ENCODE assay signal across 8 cellular contexts in genomic region chr2:176001281-176001902, GRCh38. TPM values are rescaled to one million over a fixed set of nuclear protein-coding genes. Genes with fewer than 3 reads are reported as not detected.
DNase-seq lines count a peak whose midpoint lies in the region; ATAC-seq and TF ChIP-seq lines count a peak whose summit lies in the region.

No MANE protein-coding gene starts in this region.

- no peaks in the 10 kb centered on the region for H3K9me3 Mint-ChIP-seq in activated naive CD8-positive, alpha-beta T cell (ENCODE audit: low read depth)

- H3K4me1 ChIP-seq in cardiac muscle cell (ENCODE audit: low read depth) (peaks cover 37% of the 10 kb centered on the region), vagina (peaks cover 38% of the 10 kb centered on the region)

- peak overlapping the region; percentile 89 for H3K27ac ChIP-seq in cardiac muscle cell
- peak overlapping the region; percentile 82 for H3K27ac ChIP-seq in vagina

- peak overlapping the region; percentile 99 for H3K4me3 Mint-ChIP-seq in activated naive CD8-positive, alpha-beta T cell

- no peak for TF ChIP-seq CTCF in cardiac muscle cell (IDR thresholded peaks at IDR 0.05; ENCODE audit: low read depth, low read length)
- TF ChIP-seq CTCF in vagina (IDR thresholded peaks at IDR 0.05): no peak

- H3K4me3 ChIP-seq in cardiac muscle cell: peak overlapping the region; percentile 84
- H3K4me3 ChIP-seq in vagina: peak overlapping the region; percentile 69 to 82

- H3K27me3 Mint-ChIP-seq in activated naive CD8-positive, alpha-beta T cell: no peaks in the 10 kb centered on the region

- peaks cover 29% of the 10 kb centered on the region for H3K4me1 Mint-ChIP-seq in activated naive CD8-positive, alpha-beta T cell (ENCODE audit: low read depth)

- peak overlapping the region; percentile 67 for H3K27ac Mint-ChIP-seq in activated naive CD8-positive, alpha-beta T cell

- H3K36me3 ChIP-seq in cardiac muscle cell (no peaks in the 10 kb centered on the region), vagina (no peaks in the 10 kb centered on the region)

- H3K27me3 ChIP-seq in cardiac muscle cell (no peaks in the 10 kb centered on the region), vagina (no peaks in the 10 kb centered on the region)

- no peak for TF ChIP-seq POLR2A in vagina (IDR thresholded peaks at IDR 0.05)

- H3K36me3 Mint-ChIP-seq in activated naive CD8-positive, alpha-beta T cell: peaks cover 2% of the 10 kb centered on the region

- H3K9me3 ChIP-seq in cardiac muscle cell (ENCODE audit: low read depth): no peaks in the 10 kb centered on the region
- H3K9me3 ChIP-seq in vagina: no peaks in the 10 kb centered on the region

- ATAC-seq in GM21447 (IDR thresholded peaks at IDR 0.05; ENCODE audit: unreplicated experiment): peak; percentile 56

- intact Hi-C loops in vagina (cut with DNase I): loop anchor here (5.0 kb wide), 1 partner anchor 76 kb away; no protein-coding TSS in a partner anchor

- DNase-seq in DMS53 (lab: John Stamatoyannopoulos, UW): peak; percentile 71
- peak; percentile 32 for DNase-seq in HT1080 (ENCODE audit: low read depth)
- peak; percentile 72 for DNase-seq in RKO (ENCODE audit: low spot score)
- peak; percentile 44 to 63 for DNase-seq in cardiac muscle cell (ENCODE audit: low read depth in 1 of 2, low spot score in 1 of 2)
- peak; percentile 60 for DNase-seq in pons (ENCODE audit: low spot score)
- no peak for DNase-seq in vagina (ENCODE audit: extremely low spot score in 2 of 2)

RNA-seq across cellular contexts. Expression of gene LNPK, which starts 0.7 kb away (rescaled TPM):
- 24.6 and 29.6 TPM in 2 replicates for total RNA-seq in HT1080 (2014; rRNA removed; shearing (Covaris generic))
- 18.4 and 20.8 TPM in 2 replicates for polyA plus RNA-seq in HT1080 (2015; cell fraction: cytosol; rRNA removed)
- polyA plus RNA-seq in HT1080 (2015; cell fraction: nucleus; rRNA removed): 13.4 and 20.3 TPM in 2 replicates
- 34.5 and 37.7 TPM in 2 replicates for total RNA-seq in cardiac muscle cell
- 35.0 and 41.9 TPM in 2 replicates for polyA plus RNA-seq in cardiac muscle cell
- 32.7 TPM for total RNA-seq in vagina

Comparison
In these comparisons a context has a peak if more than half of its experiments do, and no peak if none do; other contexts are left out.
1. DNase-seq: peak in DMS53 (single experiment), HT1080 (single experiment), RKO (single experiment), cardiac muscle cell (2 of 2) and pons (single experiment); none in vagina (0 of 2).